Comparison of ENCODE assay signal across 8 cellular contexts in genomic region chr1:78143152-78143551, GRCh38.
DNase-seq lines count a peak whose midpoint lies in the region; ATAC-seq and TF ChIP-seq lines count a peak whose summit lies in the region.

No MANE protein-coding gene starts in this region.

- H3K27me3 ChIP-seq in SU-DHL-6 (ENCODE audit: low read length): no peaks in the 10 kb centered on the region
- H3K27me3 ChIP-seq in neutrophil: no peaks in the 10 kb centered on the region

- peak overlapping the region; percentile 71 for H3K4me3 Mint-ChIP-seq in activated CD4-positive, alpha-beta T cell treated with anti-CD3 and anti-CD28 coated beads, Interleukin-2, amount 10 ng/mL, durations not matched to agents 24 days and 14 days

- no peak overlapping the region for H3K27ac ChIP-seq in SU-DHL-6 (ENCODE audit: low read depth, low read length)
- H3K27ac ChIP-seq in neutrophil: peak overlapping the region; percentile 61

- no peaks in the 10 kb centered on the region for H3F3A ChIP-seq in SU-DHL-6 (ENCODE audit: insufficient read depth)

- peaks cover 13% of the 10 kb centered on the region for H3K27me3 Mint-ChIP-seq in activated CD4-positive, alpha-beta T cell treated with anti-CD3 and anti-CD28 coated beads, Interleukin-2, amount 10 ng/mL, durations not matched to agents 24 days and 14 days

- no peaks in the 10 kb centered on the region for H4K20me1 ChIP-seq in SU-DHL-6 (ENCODE audit: low read depth, low read length)

- no peaks in the 10 kb centered on the region for H3K36me3 Mint-ChIP-seq in activated CD4-positive, alpha-beta T cell treated with anti-CD3 and anti-CD28 coated beads, Interleukin-2, amount 10 ng/mL, durations not matched to agents 24 days and 14 days (ENCODE audit: low read depth)

- H3K9me2 ChIP-seq in SU-DHL-6 (replicated peaks; ENCODE audit: insufficient read depth, low read length): no peaks in the 10 kb centered on the region

- H3K27ac Mint-ChIP-seq in activated CD4-positive, alpha-beta T cell treated with anti-CD3 and anti-CD28 coated beads, Interleukin-2, amount 10 ng/mL, durations not matched to agents 24 days and 14 days: peak overlapping the region; percentile 51

- H3K4me2 ChIP-seq in SU-DHL-6 (ENCODE audit: low read depth, low read length, poor library complexity, severe bottlenecking): peak overlapping the region; percentile 9

- H3K36me3 ChIP-seq in SU-DHL-6 (ENCODE audit: low read length) (no peaks in the 10 kb centered on the region), neutrophil (no peaks in the 10 kb centered on the region)

- H3K79me2 ChIP-seq in SU-DHL-6 (ENCODE audit: insufficient read depth, low read length): no peaks in the 10 kb centered on the region

- no peaks in the 10 kb centered on the region for H3K9me3 Mint-ChIP-seq in activated CD4-positive, alpha-beta T cell treated with anti-CD3 and anti-CD28 coated beads, Interleukin-2, amount 10 ng/mL, durations not matched to agents 24 days and 14 days

- TF ChIP-seq CTCF in SU-DHL-6 (IDR thresholded peaks at IDR 0.05; ENCODE audit: insufficient read depth, low read length, poor library complexity, severe bottlenecking) (no peak), neutrophil (IDR thresholded peaks at IDR 0.05) (no peak), omental fat pad (IDR thresholded peaks at IDR 0.05) (no peak)

- H3K4me3 ChIP-seq in SU-DHL-6 (ENCODE audit: insufficient read depth, low read length, poor library complexity, severe bottlenecking): no peak overlapping the region
- H3K4me3 ChIP-seq in neutrophil (ENCODE audit: low read depth in 1 of 2, low read length in 1 of 2): no peak overlapping the region

- no peak overlapping the region for H2AFZ ChIP-seq in SU-DHL-6 (ENCODE audit: low read depth, low read length, severe bottlenecking)

- intact Hi-C loops in activated CD4-positive, alpha-beta T cell treated with anti-CD3 and anti-CD28 coated beads, Interleukin-2, amount 10 ng/mL, durations not matched to agents 24 days and 14 days (cut with micrococcal nuclease): no loop called here

- H3K9me3 ChIP-seq in SU-DHL-6 (ENCODE audit: insufficient read depth, low read length) (no peaks in the 10 kb centered on the region), neutrophil (no peaks in the 10 kb centered on the region)

- peaks cover 5 to 10% of the 10 kb centered on the region in 2 experiments for H3K4me1 ChIP-seq in neutrophil (ENCODE audit: control insufficient read depth in 1 of 2, insufficient read depth in 1 of 2, low read depth in 1 of 2, low read length in 1 of 2)

- H3K9ac ChIP-seq in SU-DHL-6 (ENCODE audit: low read length): no peak overlapping the region

- DNase-seq in activated CD4-positive, alpha-beta T cell treated with anti-CD3 and anti-CD28 coated beads, Interleukin-2, amount 10 ng/mL, durations not matched to agents 24 days and 14 days: peak; percentile 69
- DNase-seq in activated CD4-positive, alpha-beta T cell treated with anti-CD3 and anti-CD28 coated beads for 4 hours: no peak
- DNase-seq in omental fat pad (ENCODE audit: low spot score): no peak
- no peak for DNase-seq in MV-4-11 (lab: John Stamatoyannopoulos, UW)
- DNase-seq in GM03348 (ENCODE audit: low spot score): no peak

- peaks cover 17% of the 10 kb centered on the region for H3K4me1 Mint-ChIP-seq in activated CD4-positive, alpha-beta T cell treated with anti-CD3 and anti-CD28 coated beads, Interleukin-2, amount 10 ng/mL, durations not matched to agents 24 days and 14 days

- ATAC-seq in HG02943 (IDR thresholded peaks at IDR 0.05; ENCODE audit: low read depth, unreplicated experiment) (peak; percentile 89), omental fat pad (ENCODE audit: low FRiP score) (no peak)
